8 cellular contexts compared by ENCODE assay signal in genomic region chr14:88825078-88825458, GRCh38. TPM values are rescaled to one million over a fixed set of nuclear protein-coding genes. Genes with fewer than 3 reads are reported as not detected.
DNase-seq lines count a peak whose midpoint lies in the region; ATAC-seq and TF ChIP-seq lines count a peak whose summit lies in the region.

No MANE protein-coding gene starts in this region.

- no peak overlapping the region for H2BK20ac ChIP-seq in H9 (ENCODE audit: low read depth, low read length, poor library complexity, severe bottlenecking)

- no peak for TF ChIP-seq POLR2A in tibial nerve (IDR thresholded peaks at IDR 0.05)

- no CpG with 5 or more reads among the region's 5 CpGs for WGBS in H9 (ENCODE audit: extremely low coverage, insufficient read length, low lambda C conversion rate)
- WGBS in tibial nerve, 2 donors: 5 to 8% methylated on average over 5 of the region's 5 CpGs

- H3K9me3 ChIP-seq in H9 (ENCODE audit: control insufficient read depth, low read depth, low read length) (no peaks in the 10 kb centered on the region), tibial nerve (no peaks in the 10 kb centered on the region)

- H3K79me1 ChIP-seq in H9 (ENCODE audit: insufficient read depth, low read depth, low read length, poor library complexity, severe bottlenecking): no peaks in the 10 kb centered on the region

- no peak overlapping the region for H4K91ac ChIP-seq in H9 (ENCODE audit: insufficient read length, low read depth, low read length)

- H3K4me3 ChIP-seq in tibial nerve: peak overlapping the region; percentile 51 to 82 (median 74)

- H4K5ac ChIP-seq in H9 (ENCODE audit: insufficient read length, low read depth, low read length): no peak overlapping the region

- no peak for TF ChIP-seq EP300 in tibial nerve (IDR thresholded peaks at IDR 0.05)

- peaks cover 11% of the 10 kb centered on the region for H3K23me2 ChIP-seq in H9 (ENCODE audit: insufficient read length, low read depth, low read length, poor library complexity, severe bottlenecking)

- H2AFZ ChIP-seq in H9 (ENCODE audit: low read length): no peak overlapping the region

- H3T11ph ChIP-seq in H9 (ENCODE audit: low read length): no peak overlapping the region

- no peak overlapping the region for H2BK15ac ChIP-seq in H9 (ENCODE audit: low read depth, low read length)

- H3K79me2 ChIP-seq in H9 (ENCODE audit: insufficient read depth, low read length): no peaks in the 10 kb centered on the region

- no peak overlapping the region for H3K14ac ChIP-seq in H9 (ENCODE audit: insufficient read depth, low read length)

- no peak overlapping the region for H4K8ac ChIP-seq in H9 (replicated peaks; ENCODE audit: insufficient read length, low read depth, low read length)

- peak overlapping the region; percentile 80 for H3K4me2 ChIP-seq in H9 (ENCODE audit: insufficient read depth, insufficient read length, low read length)

- no peak overlapping the region for H3K56ac ChIP-seq in H9 (ENCODE audit: insufficient read length, low read depth, low read length)

- no peak overlapping the region for H3K18ac ChIP-seq in H9 (ENCODE audit: insufficient read length, low read depth, low read length)

- H3K4ac ChIP-seq in H9 (ENCODE audit: low read depth, low read length): no peak overlapping the region

- H4K20me1 ChIP-seq in H9 (ENCODE audit: control insufficient read depth, insufficient read depth, insufficient read length): no peaks in the 10 kb centered on the region

- ATAC-seq in HG02610 (IDR thresholded peaks at IDR 0.05; ENCODE audit: unreplicated experiment): no peak

- H3K4me1 ChIP-seq in H9 (ENCODE audit: insufficient read depth, low read length) (no peaks in the 10 kb centered on the region), tibial nerve (peaks cover 0 to 32% (median 6%) of the 10 kb centered on the region in 4 donors)

- peaks cover 5% of the 10 kb centered on the region for H3K27me3 Mint-ChIP-seq in H9 (ENCODE audit: low read depth)

- H3K27me3 ChIP-seq in H9 (ENCODE audit: insufficient read depth, low read length) (no peaks in the 10 kb centered on the region), tibial nerve (no peaks in the 10 kb centered on the region)

- H2AK5ac ChIP-seq in H9 (ENCODE audit: insufficient read length, low read length): no peak overlapping the region

- peak overlapping the region; percentile 88 for H3K9ac ChIP-seq in H9 (ENCODE audit: extremely low read depth, insufficient read length, low read length)

- peak overlapping the region; percentile 77 to 84 for H3K4me3 Mint-ChIP-seq in H9

- TF ChIP-seq CTCF in 22Rv1 (IDR thresholded peaks at IDR 0.05): no peak
- no peak for TF ChIP-seq CTCF in H9 (conservative IDR thresholded peaks at IDR 0.05)
- TF ChIP-seq CTCF in tibial nerve (IDR thresholded peaks at IDR 0.05): no peak

- no peaks in the 10 kb centered on the region for H3K36me3 ChIP-seq in tibial nerve

- H3K23ac ChIP-seq in H9 (ENCODE audit: insufficient read length, low read depth, low read length): no peak overlapping the region

- DNase-seq in H9 (no peak), kidney glomerular epithelial cell (lab: John Stamatoyannopoulos, UW) (peak; percentile 46), tibial nerve (ENCODE audit: low spot score in 2 of 2) (no peak), GDM1 (lab: John Stamatoyannopoulos, UW) (no peak), DMS153 treated with DMSO at 0.1 percent for 48 hours (lab: John Stamatoyannopoulos, UW; ENCODE audit: unreplicated experiment) (no peak)

- H2BK12ac ChIP-seq in H9 (ENCODE audit: insufficient read length, low read depth, low read length): no peak overlapping the region

- H2BK5ac ChIP-seq in H9 (ENCODE audit: insufficient read length, low read length): no peak overlapping the region

- no peaks in the 10 kb centered on the region for H3K36me3 Mint-ChIP-seq in H9 (ENCODE audit: insufficient read depth in 1 of 3, low read depth in 3 of 3)

- no peaks in the 10 kb centered on the region for H3K9me3 Mint-ChIP-seq in H9

- peak overlapping the region in 2 of 3 experiments; percentile 1 to 99; a peak in 5 of 7 replicates for H3K27ac Mint-ChIP-seq in H9

- H2BK120ac ChIP-seq in H9 (ENCODE audit: low read depth, low read length, poor library complexity, severe bottlenecking): no peak overlapping the region

- peak overlapping the region; percentile 86 for H3K27ac ChIP-seq in 22Rv1
- no peak overlapping the region for H3K27ac ChIP-seq in H9 (ENCODE audit: insufficient read length, low read depth, low read length)
- peak overlapping the region; percentile 83 for H3K27ac ChIP-seq in angular gyrus (ENCODE audit: low read depth, low read length)
- H3K27ac ChIP-seq in tibial nerve: peak overlapping the region in 2 of 4 donors; percentile 86 to 87

- peaks cover 18% of the 10 kb centered on the region in 2 experiments for H3K4me1 Mint-ChIP-seq in H9

RNA-seq across cellular contexts. Expression of gene TTC8, which starts 0.6 kb away (rescaled TPM):
- total RNA-seq in H9 (2021) (9.2 and 10.3 TPM in 2 replicates), tibial nerve (10 to 100 TPM; 11.3 to 31.9 (median 19.6) TPM)

RNA-seq across cellular contexts. Expression of gene EML5, which starts 32.3 kb away (rescaled TPM):
- total RNA-seq in H9 (2021): 0.61 and 0.81 TPM in 2 replicates
- under 1 TPM; 0.59 to 0.87 (median 0.72) TPM for total RNA-seq in tibial nerve
